Comparison of ENCODE assay signal across 22 cellular contexts in genomic region chr21:44255519-44255981, GRCh38. TPM values are rescaled to one million over a fixed set of nuclear protein-coding genes. Genes with fewer than 3 reads are reported as not detected.
DNase-seq lines count a peak whose midpoint lies in the region; ATAC-seq, FAIRE-seq and TF ChIP-seq lines count a peak whose summit lies in the region.
"Had no signal": no experiment of that assay in that cellular context is flagged by ENCODE, and none has a peak within 500 bp of the region (broad histone marks: within the 10 kb centered on the region; RNA-seq: fewer than 3 reads in every experiment).

No MANE protein-coding gene starts in this region.

- H3K4me3 ChIP-seq in hepatocyte (no peak overlapping the region), suprapubic skin (no peak overlapping the region)

- intact Hi-C loops in left ventricle myocardium superior (cut with micrococcal nuclease) (no loop called here), left cardiac atrium (cut with DNase I) (no loop called here)

- H3K79me2 ChIP-seq in hepatocyte, result no peaks in the 10 kb centered on the region

- WGBS in hepatocyte (ENCODE audit: low lambda C conversion rate, missing lambda C conversion rate), result 91% methylated on average over 10 of the region's 11 CpGs
- WGBS in suprapubic skin, result 85% methylated on average over 10 of the region's 11 CpGs

- DNase-seq in left ventricle myocardium superior (no peak), left cardiac atrium (no peak), amniotic epithelial cell (ENCODE audit: low read depth) (peak; percentile 21), hepatocyte (ENCODE audit: low spot score) (peak; percentile 17), suprapubic skin (ENCODE audit: low spot score in 2 of 2) (peak; percentile 34 to 58), D721Med (ENCODE audit: insufficient read length, low spot score) (no peak)
- DNase-seq: activated CD8-positive, alpha-beta T cell treated with anti-CD3 and anti-CD28 coated beads for 36 hours; activated T-cell treated with anti-CD3 and anti-CD28 coated beads, Interleukin-2, amount 50 U/mL, for 4 hours; COR-L47; NCI-H1417 treated with DMSO at 0.1 percent for 48 hours; SHP77 treated with DMSO at 0.1 percent for 48 hours; stimulated activated CD4-positive, alpha-beta T cell treated with anti-CD3 and anti-CD28 coated beads, Interleukin-2, amount 100 ng/mL, for 48 hours had no signal

- H3K9me2 ChIP-seq in hepatocyte (replicated peaks; ENCODE audit: insufficient read depth), result no peaks in the 10 kb centered on the region

- H2AFZ ChIP-seq in hepatocyte, result no peak overlapping the region

- H3K27ac ChIP-seq in hepatocyte (no peak overlapping the region), suprapubic skin (no peak overlapping the region)
- H3K27ac ChIP-seq: neutrophil had no signal

- peak; percentile 29 for ATAC-seq in left ventricle myocardium superior
- no peak for ATAC-seq in left cardiac atrium
- no peak for ATAC-seq in HG03108 (IDR thresholded peaks at IDR 0.05; ENCODE audit: unreplicated experiment)
- ATAC-seq in GM18909 (IDR thresholded peaks at IDR 0.05; ENCODE audit: poor library complexity, unreplicated experiment), result no peak
- ATAC-seq: activated CD8-positive, alpha-beta T cell treated with anti-CD3 and anti-CD28 coated beads for 36 hours; activated T-cell treated with anti-CD3 and anti-CD28 coated beads, Interleukin-2, amount 50 U/mL, for 4 hours had no signal

- no peaks in the 10 kb centered on the region for H4K20me1 ChIP-seq in hepatocyte (ENCODE audit: insufficient read depth, poor library complexity, severe bottlenecking)

- no peak for TF ChIP-seq CTCF in hepatocyte (IDR thresholded peaks at IDR 0.05; ENCODE audit: poor library complexity)
- TF ChIP-seq CTCF in suprapubic skin (IDR thresholded peaks at IDR 0.05), result no peak
- TF ChIP-seq CTCF in D721Med (IDR thresholded peaks at IDR 0.05; ENCODE audit: insufficient read depth, missing control alignments), result no peak

- no peaks in the 10 kb centered on the region for H3K36me3 ChIP-seq in hepatocyte (replicated peaks; ENCODE audit: insufficient read depth, low read depth)
- no peaks in the 10 kb centered on the region for H3K36me3 ChIP-seq in suprapubic skin
- H3K36me3 ChIP-seq: neutrophil had no signal

- H3K4me1 ChIP-seq in hepatocyte (ENCODE audit: insufficient read depth), result no peaks in the 10 kb centered on the region
- H3K4me1 ChIP-seq in suprapubic skin, result no peaks in the 10 kb centered on the region

- FAIRE-seq in D721Med (lab: Jason Lieb, UNC), result no peak

- H3K27me3 ChIP-seq in hepatocyte (no peaks in the 10 kb centered on the region), suprapubic skin (peaks cover 6% of the 10 kb centered on the region)

- TF ChIP-seq POLR2A in suprapubic skin (IDR thresholded peaks at IDR 0.05), result no peak

- H3K9me3 ChIP-seq in hepatocyte (ENCODE audit: low read depth), result no peaks in the 10 kb centered on the region
- no peaks in the 10 kb centered on the region for H3K9me3 ChIP-seq in suprapubic skin
- H3K9me3 ChIP-seq: neutrophil had no signal

- no peak for TF ChIP-seq EP300 in suprapubic skin (IDR thresholded peaks at IDR 0.05)

- no peak overlapping the region for H3K4me2 ChIP-seq in hepatocyte

RNA-seq across cellular contexts. Expression of gene DNMT3L, which starts 6.1 kb away (rescaled TPM):
- not detected for total RNA-seq in left ventricle myocardium superior
- total RNA-seq in left cardiac atrium, result not detected
- total RNA-seq in hepatocyte, result not detected in 2 replicates
- polyA plus RNA-seq in hepatocyte, result 0.33 TPM in 1 of 2 replicates, not detected in the other
- total RNA-seq in suprapubic skin, result not detected
- total RNA-seq: activated CD8-positive, alpha-beta T cell treated with anti-CD3 and anti-CD28 coated beads for 36 hours; activated T-cell treated with anti-CD3 and anti-CD28 coated beads, Interleukin-2, amount 50 U/mL, for 4 hours; cerebellum; glomerular endothelial cell; HT-29; mesothelial cell of epicardium; right cardiac atrium; subcutaneous adipose tissue; T-helper 1 cell treated with Interleukin-12 subunit alpha and Interleukin-12 subunit beta and Interleukin-4 antibody, amounts not matched to agents 30 ng/mL and 1 ng/mL, for 36 hours had no signal
- polyA plus RNA-seq: right cardiac atrium had no signal

RNA-seq across cellular contexts. Expression of gene ICOSLG, which starts 14.8 kb away (rescaled TPM):
- 4.4 TPM for total RNA-seq in left ventricle myocardium superior
- total RNA-seq in left cardiac atrium, result 1 to 10 TPM; 6.1 to 6.4 TPM
- total RNA-seq in hepatocyte, result 0.48 and 2.4 TPM in 2 replicates
- 0.68 and 1.9 TPM in 2 replicates for polyA plus RNA-seq in hepatocyte
- 10 to 100 TPM in 3 of 4 donors, 1 to 10 TPM in 1; 5.1 to 13.5 (median 10.8) TPM for total RNA-seq in suprapubic skin

RNA-seq across cellular contexts. Expression of gene AIRE, which starts 30.1 kb away (rescaled TPM):
- not detected for total RNA-seq in left ventricle myocardium superior
- total RNA-seq in left cardiac atrium, result under 1 TPM in 1 of 2 donors, not detected in 1; 0.08 TPM
- total RNA-seq in hepatocyte, result 1.00 and 1.3 TPM in 2 replicates
- 0.32 and 0.42 TPM in 2 replicates for polyA plus RNA-seq in hepatocyte
- total RNA-seq in suprapubic skin, result not detected
- total RNA-seq: activated CD8-positive, alpha-beta T cell treated with anti-CD3 and anti-CD28 coated beads for 36 hours; activated T-cell treated with anti-CD3 and anti-CD28 coated beads, Interleukin-2, amount 50 U/mL, for 4 hours; glomerular endothelial cell; HT-29; subcutaneous adipose tissue had no signal

RNA-seq across cellular contexts. Expression of gene PFKL, which starts 44.3 kb away (rescaled TPM):
- 46.1 TPM for total RNA-seq in left ventricle myocardium superior
- 10 to 100 TPM; 58.8 to 67.2 TPM for total RNA-seq in left cardiac atrium
- 115 and 140 TPM in 2 replicates for total RNA-seq in hepatocyte
- polyA plus RNA-seq in hepatocyte, result 191 and 205 TPM in 2 replicates
- total RNA-seq in suprapubic skin, result 100 to 1,000 TPM in 3 of 4 donors, 10 to 100 TPM in 1; 92.8 to 121 (median 117) TPM

Comparison
In these comparisons a context has a peak if more than half of its experiments do, and no peak if none do; other contexts are left out.
1. DNase-seq: peak in amniotic epithelial cell (single experiment), hepatocyte (single experiment) and suprapubic skin (2 of 2); none in left ventricle myocardium superior (single experiment), left cardiac atrium (single experiment) and D721Med (single experiment).